25 cellular contexts compared by ENCODE assay signal in the genomic region with DNA sequence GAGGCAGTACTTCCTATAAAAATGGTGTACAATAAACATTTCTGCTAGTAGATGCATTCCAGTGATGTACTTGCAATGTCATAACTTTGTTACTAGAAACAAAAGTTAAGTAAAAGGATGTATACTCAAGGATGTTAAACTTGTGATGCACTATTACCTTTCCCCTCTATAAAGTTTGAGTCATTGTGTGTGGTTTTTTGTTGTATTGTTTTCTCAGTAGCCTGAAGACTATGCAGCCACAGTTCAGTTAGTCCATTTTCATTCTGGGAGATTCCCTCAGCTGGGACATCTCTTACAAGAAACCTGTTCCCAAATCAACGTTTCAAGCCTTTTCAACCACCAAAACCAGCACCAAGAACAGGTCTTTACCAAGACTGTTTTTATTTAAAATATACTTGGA. TPM values are rescaled to one million over a fixed set of nuclear protein-coding genes. Genes with fewer than 3 reads are reported as not detected.
DNase-seq lines count a peak whose midpoint lies in the region; ATAC-seq and TF ChIP-seq lines count a peak whose summit lies in the region.
"Had no signal": no experiment of that assay in that cellular context is flagged by ENCODE, and none has a peak within 500 bp of the region (broad histone marks: within the 10 kb centered on the region; RNA-seq: fewer than 3 reads in every experiment).

No MANE protein-coding gene starts in this region.

- peaks cover 6% of the 10 kb centered on the region for H3K4me1 Mint-ChIP-seq in neural progenitor cell

- peaks cover 19% of the 10 kb centered on the region for H3F3A ChIP-seq in neural progenitor cell (ENCODE audit: low read depth)

- no peaks in the 10 kb centered on the region for H3K27me3 Mint-ChIP-seq in neural progenitor cell (ENCODE audit: insufficient read depth, low read depth)
- H3K27me3 Mint-ChIP-seq: stimulated activated naive CD8-positive, alpha-beta T cell treated with anti-CD3 and anti-CD28 coated beads, Interleukin-15, amount 100 ng/mL, for 72 hours had no signal

- H3K4me2 ChIP-seq in fibroblast of lung (ENCODE audit: extremely low read depth, insufficient read depth, low read length): no peak overlapping the region
- no peak overlapping the region for H3K4me2 ChIP-seq in neural progenitor cell
- H3K4me2 ChIP-seq: BLaER1 treated with 17β-estradiol and CSF1 and Interleukin-3, amounts not matched to agents 10 nM and 100 nM had no signal

- intact Hi-C loops in heart left ventricle (cut with DNase I): loop anchor here in 1 of 10 donors (5.0 kb wide), 1 partner anchor 44 kb away; no protein-coding TSS in a partner anchor

- H2AFZ ChIP-seq in fibroblast of lung (ENCODE audit: low read length) (no peak overlapping the region), neural progenitor cell (replicated peaks) (no peak overlapping the region)

- H4K20me1 ChIP-seq in fibroblast of lung (ENCODE audit: control insufficient read depth, extremely low read depth, insufficient read depth, low read length) (no peaks in the 10 kb centered on the region), neural progenitor cell (ENCODE audit: low read depth) (peaks cover 23% of the 10 kb centered on the region)

- no peak overlapping the region for H3K4me3 ChIP-seq in cardiac muscle cell
- H3K4me3 ChIP-seq in heart left ventricle: no peak overlapping the region
- H3K4me3 ChIP-seq in SJSA1: no peak overlapping the region
- no peak overlapping the region for H3K4me3 ChIP-seq in fibroblast of lung (replicated peaks in 1 of 4; ENCODE audit: control extremely low read depth in 1 of 4, insufficient read depth in 1 of 4, low read depth in 3 of 4, low read length in 4 of 4)
- H3K4me3 ChIP-seq in neural progenitor cell: no peak overlapping the region
- H3K4me3 ChIP-seq: BLaER1 treated with 17β-estradiol and CSF1 and Interleukin-3, amounts not matched to agents 10 nM and 100 nM; HAP-1; heart right ventricle; left ventricle myocardium inferior; pancreas; transverse colon had no signal

- H3K9ac ChIP-seq in fibroblast of lung (ENCODE audit: insufficient read depth, low read length) (no peak overlapping the region), neural progenitor cell (no peak overlapping the region)
- H3K9ac ChIP-seq: BLaER1 treated with 17β-estradiol and CSF1 and Interleukin-3, amounts not matched to agents 10 nM and 100 nM had no signal

- no peaks in the 10 kb centered on the region for H3K9me3 Mint-ChIP-seq in neural progenitor cell
- H3K9me3 Mint-ChIP-seq: mesothelial cell of epicardium; natural killer cell; stimulated activated naive CD8-positive, alpha-beta T cell treated with anti-CD3 and anti-CD28 coated beads, Interleukin-15, amount 100 ng/mL, for 72 hours had no signal

- TF ChIP-seq POLR2A in heart left ventricle (IDR thresholded peaks at IDR 0.05): no peak

- TF ChIP-seq CTCF in cardiac muscle cell (IDR thresholded peaks at IDR 0.05; ENCODE audit: low read depth, low read length) (no peak), heart left ventricle (IDR thresholded peaks at IDR 0.05) (no peak), fibroblast of lung (conservative IDR thresholded peaks at IDR 0.05 in 1 of 2, IDR thresholded peaks at IDR 0.05 in 1 of 2; ENCODE audit: low read depth in 1 of 2, low read length in 2 of 2) (no peak), neural progenitor cell (IDR thresholded peaks at IDR 0.05) (no peak)

- H3K36me3 ChIP-seq in cardiac muscle cell (peaks cover 51% of the 10 kb centered on the region), heart left ventricle (peaks cover 3 to 82% (median 51%) of the 10 kb centered on the region in 9 donors), SJSA1 (peaks cover 59% of the 10 kb centered on the region), fibroblast of lung (ENCODE audit: control insufficient read depth, insufficient read depth, low read length) (peaks cover 10% of the 10 kb centered on the region), neural progenitor cell (peaks cover 19% of the 10 kb centered on the region)

- 46 to 59% (median 56%) methylated on average over 1 of the region's 1 CpG for WGBS in heart left ventricle, 4 donors

- DNase-seq in cardiac muscle cell (ENCODE audit: low read depth in 1 of 2, low spot score in 1 of 2) (no peak), heart left ventricle (no peak), SJSA1 (ENCODE audit: low read depth in 1 of 2, low spot score in 2 of 2) (peak in 1 of 2 experiments; percentile 46), fibroblast of lung (ENCODE audit: low read depth in 2 of 2) (peak; percentile 21 to 23), neural progenitor cell (ENCODE audit: low spot score) (no peak), islet precursor cell (no peak), amniotic stem cell (lab: John Stamatoyannopoulos, UW) (no peak)
- DNase-seq: activated effector memory CD4-positive, alpha-beta T cell treated with anti-CD3 and anti-CD28 coated beads, Interleukin-2, amount 50 U/mL, for 16 hours; cortex of kidney; heart right ventricle; KG1; left ventricle myocardium inferior; MV-4-11; natural killer cell; NCI-H1694; NCI-H2171 treated with DMSO at 0.1 percent for 48 hours; NCI-H526; pancreas; right cardiac atrium; stimulated activated naive CD8-positive, alpha-beta T cell treated with anti-CD3 and anti-CD28 coated beads, Interleukin-15, amount 100 ng/mL, for 72 hours; transverse colon had no signal

- H3K9me3 ChIP-seq in cardiac muscle cell (ENCODE audit: low read depth) (no peaks in the 10 kb centered on the region), heart left ventricle (no peaks in the 10 kb centered on the region), SJSA1 (replicated peaks) (no peaks in the 10 kb centered on the region), fibroblast of lung (ENCODE audit: control insufficient read depth, insufficient read depth, low read depth, low read length) (no peaks in the 10 kb centered on the region), neural progenitor cell (ENCODE audit: low read depth) (no peaks in the 10 kb centered on the region)
- H3K9me3 ChIP-seq: BLaER1 treated with 17β-estradiol and CSF1 and Interleukin-3, amounts not matched to agents 10 nM and 100 nM; HAP-1; heart right ventricle; left ventricle myocardium inferior; pancreas; transverse colon had no signal

- H3K27me3 ChIP-seq in cardiac muscle cell: no peaks in the 10 kb centered on the region
- H3K27me3 ChIP-seq in heart left ventricle: no peaks in the 10 kb centered on the region
- H3K27me3 ChIP-seq in SJSA1 (replicated peaks): no peaks in the 10 kb centered on the region
- no peaks in the 10 kb centered on the region for H3K27me3 ChIP-seq in fibroblast of lung (ENCODE audit: control insufficient read depth, insufficient read depth, low read length)
- no peaks in the 10 kb centered on the region for H3K27me3 ChIP-seq in neural progenitor cell
- H3K27me3 ChIP-seq: BLaER1 treated with 17β-estradiol and CSF1 and Interleukin-3, amounts not matched to agents 10 nM and 100 nM; heart right ventricle; pancreas; transverse colon had no signal

- peaks cover 47% of the 10 kb centered on the region for H3K4me1 ChIP-seq in cardiac muscle cell (ENCODE audit: low read depth)
- H3K4me1 ChIP-seq in heart left ventricle: peaks cover 0 to 55% (median 24%) of the 10 kb centered on the region in 12 donors
- H3K4me1 ChIP-seq in SJSA1 (replicated peaks): peaks cover 16% of the 10 kb centered on the region
- no peaks in the 10 kb centered on the region for H3K4me1 ChIP-seq in fibroblast of lung (ENCODE audit: control insufficient read depth, extremely low read depth, insufficient read depth, low read length)
- H3K4me1 ChIP-seq in neural progenitor cell: peaks cover 7% of the 10 kb centered on the region

- peaks cover 23% of the 10 kb centered on the region for H3K79me2 ChIP-seq in fibroblast of lung (ENCODE audit: control insufficient read depth, insufficient read depth, low read length)
- peaks cover 23% of the 10 kb centered on the region for H3K79me2 ChIP-seq in neural progenitor cell (ENCODE audit: low read depth)

- no peak for ATAC-seq in heart left ventricle
- no peak for ATAC-seq in GM21576 (IDR thresholded peaks at IDR 0.05; ENCODE audit: unreplicated experiment)
- ATAC-seq: natural killer cell; pancreas; right cardiac atrium; stimulated activated naive CD8-positive, alpha-beta T cell treated with anti-CD3 and anti-CD28 coated beads, Interleukin-15, amount 100 ng/mL, for 72 hours had no signal

- H3K4me3 Mint-ChIP-seq in neural progenitor cell: no peak overlapping the region
- H3K4me3 Mint-ChIP-seq: mesothelial cell of epicardium; natural killer cell; stimulated activated naive CD8-positive, alpha-beta T cell treated with anti-CD3 and anti-CD28 coated beads, Interleukin-15, amount 100 ng/mL, for 72 hours had no signal

- peaks cover 15% of the 10 kb centered on the region for H3K36me3 Mint-ChIP-seq in neural progenitor cell

- H3K27ac ChIP-seq in cardiac muscle cell (peak overlapping the region; percentile 8), heart left ventricle (no peak overlapping the region), SJSA1 (0 out of 2 replicates have a peak overlapping the region, but pooled peaks have one; percentile 5), fibroblast of lung (ENCODE audit: insufficient read depth, low read length) (no peak overlapping the region), neural progenitor cell (no peak overlapping the region)
- H3K27ac ChIP-seq: BLaER1 treated with 17β-estradiol and CSF1 and Interleukin-3, amounts not matched to agents 10 nM and 100 nM; heart right ventricle; left ventricle myocardium inferior; pancreas; transverse colon had no signal

- no peak overlapping the region for H3K27ac Mint-ChIP-seq in neural progenitor cell
- H3K27ac Mint-ChIP-seq: mesothelial cell of epicardium; stimulated activated naive CD8-positive, alpha-beta T cell treated with anti-CD3 and anti-CD28 coated beads, Interleukin-15, amount 100 ng/mL, for 72 hours had no signal

RNA-seq across cellular contexts. Expression of a gene that starts 5.6 kb away (rescaled TPM):
- total RNA-seq in cardiac muscle cell (300 and 457 TPM in 2 replicates), heart left ventricle (1,000 to 10,000 TPM in 4 of 9 donors, 100 to 1,000 TPM in 5; 474 to 1,123 (median 986) TPM), fibroblast of lung (63.9 and 74.0 TPM in 2 replicates), neural progenitor cell (ENCODE audit: low replicate concordance) (184 and 213 TPM in 2 replicates)
- polyA plus RNA-seq in cardiac muscle cell (1,477 and 2,044 TPM in 2 replicates), heart left ventricle (1,000 to 10,000 TPM; 1,066 to 1,093 TPM), fibroblast of lung (499 and 505 TPM in 2 replicates)
- 374 and 424 TPM in 2 replicates for total RNA-seq in SJSA1 (2014; rRNA removed; shearing (Covaris generic))
- 304 and 420 TPM in 2 replicates for polyA plus RNA-seq in fibroblast of lung (2012)
- polyA minus RNA-seq in fibroblast of lung (ENCODE audit: low replicate concordance): 70.6 and 122 TPM in 2 replicates

RNA-seq across cellular contexts. Expression of a gene that starts 7.9 kb away (rescaled TPM):
- 36.5 and 40.9 TPM in 2 replicates for total RNA-seq in cardiac muscle cell
- 25.7 and 38.3 TPM in 2 replicates for polyA plus RNA-seq in cardiac muscle cell
- total RNA-seq in heart left ventricle: 10 to 100 TPM; 17.1 to 41.5 (median 28.5) TPM
- 10 to 100 TPM; 11.2 to 14.4 TPM for polyA plus RNA-seq in heart left ventricle
- total RNA-seq in SJSA1 (2014; rRNA removed; shearing (Covaris generic)): 28.1 and 34.9 TPM in 2 replicates
- 44.2 and 52.7 TPM in 2 replicates for total RNA-seq in fibroblast of lung
- polyA plus RNA-seq in fibroblast of lung: 40.6 and 64.5 TPM in 2 replicates
- polyA plus RNA-seq in fibroblast of lung (2012): 14.8 and 24.9 TPM in 2 replicates
- polyA minus RNA-seq in fibroblast of lung (ENCODE audit: low replicate concordance): 40.6 and 52.8 TPM in 2 replicates
- total RNA-seq in neural progenitor cell (ENCODE audit: low replicate concordance): 89.8 and 133 TPM in 2 replicates

Comparison
In these comparisons a context has a peak if more than half of its experiments do, and no peak if none do; other contexts are left out.
1. H3K27ac ChIP-seq: peak in cardiac muscle cell (single experiment) and SJSA1 (single experiment); none in heart left ventricle (0 of 12), fibroblast of lung (single experiment) and neural progenitor cell (single experiment).
2. DNase-seq: peak in fibroblast of lung (2 of 2); none in cardiac muscle cell (0 of 2), heart left ventricle (0 of 5), neural progenitor cell (single experiment), islet precursor cell (single experiment) and amniotic stem cell (single experiment).